In genomic region chr1:164602142-164602429, GRCh38 we compare ENCODE assay signal across 10 cellular contexts. TPM values are rescaled to one million over a fixed set of nuclear protein-coding genes. Genes with fewer than 3 reads are reported as not detected.
DNase-seq lines count a peak whose midpoint lies in the region; ATAC-seq and TF ChIP-seq lines count a peak whose summit lies in the region.
"Had no signal": no experiment of that assay in that cellular context is flagged by ENCODE, and none has a peak within 500 bp of the region (broad histone marks: within the 10 kb centered on the region; RNA-seq: fewer than 3 reads in every experiment).

No MANE protein-coding gene starts in this region.

- H3K27me3 Mint-ChIP-seq in mesothelial cell of epicardium (ENCODE audit: low read depth): no peaks in the 10 kb centered on the region
- peaks cover 22 to 23% of the 10 kb centered on the region in 2 donors for H3K27me3 Mint-ChIP-seq in natural killer cell treated with Interleukin-12 subunit alpha and Interleukin-12 subunit beta and Interleukin-15 and Interleukin-18, amount 100 ng/mL, for 72 hours
- H3K27me3 Mint-ChIP-seq: CD4-positive, CD25-positive, alpha-beta regulatory T cell had no signal

- peaks cover 91% of the 10 kb centered on the region for H3K4me1 Mint-ChIP-seq in mesothelial cell of epicardium
- no peaks in the 10 kb centered on the region for H3K4me1 Mint-ChIP-seq in natural killer cell treated with Interleukin-12 subunit alpha and Interleukin-12 subunit beta and Interleukin-15 and Interleukin-18, amount 100 ng/mL, for 72 hours (ENCODE audit: low read depth in 2 of 2)
- H3K4me1 Mint-ChIP-seq: CD4-positive, CD25-positive, alpha-beta regulatory T cell had no signal

- no peak for ATAC-seq in HG03571 (IDR thresholded peaks at IDR 0.05; ENCODE audit: unreplicated experiment)
- no peak for ATAC-seq in natural killer cell treated with Interleukin-12 subunit alpha and Interleukin-12 subunit beta and Interleukin-15 and Interleukin-18, amount 100 ng/mL, for 72 hours

- peak overlapping the region; percentile 8 for H3K4me3 ChIP-seq in AG10803 (ENCODE audit: low read length)
- peak overlapping the region in 1 of 2 donors; percentile 16 for H3K4me3 ChIP-seq in duodenal mucosa (ENCODE audit: low read depth in 1 of 2, low read length in 2 of 2)

- peak overlapping the region; percentile 27 for H3K4me3 Mint-ChIP-seq in mesothelial cell of epicardium
- no peak overlapping the region for H3K4me3 Mint-ChIP-seq in natural killer cell treated with Interleukin-12 subunit alpha and Interleukin-12 subunit beta and Interleukin-15 and Interleukin-18, amount 100 ng/mL, for 72 hours
- H3K4me3 Mint-ChIP-seq: CD4-positive, CD25-positive, alpha-beta regulatory T cell had no signal

- peaks cover 35 to 43% of the 10 kb centered on the region in 2 donors for H3K4me1 ChIP-seq in duodenal mucosa (ENCODE audit: control insufficient read depth in 1 of 2, insufficient read depth in 2 of 2, low read length in 2 of 2)

- peak overlapping the region; percentile 100 for H3K27ac Mint-ChIP-seq in mesothelial cell of epicardium
- H3K27ac Mint-ChIP-seq in natural killer cell treated with Interleukin-12 subunit alpha and Interleukin-12 subunit beta and Interleukin-15 and Interleukin-18, amount 100 ng/mL, for 72 hours: no peak overlapping the region
- H3K27ac Mint-ChIP-seq: CD4-positive, CD25-positive, alpha-beta regulatory T cell had no signal

- peaks cover 23% of the 10 kb centered on the region for H3K36me3 Mint-ChIP-seq in mesothelial cell of epicardium
- no peaks in the 10 kb centered on the region for H3K36me3 Mint-ChIP-seq in natural killer cell treated with Interleukin-12 subunit alpha and Interleukin-12 subunit beta and Interleukin-15 and Interleukin-18, amount 100 ng/mL, for 72 hours
- H3K36me3 Mint-ChIP-seq: CD4-positive, CD25-positive, alpha-beta regulatory T cell had no signal

- no peak for DNase-seq in AG10803 (ENCODE audit: low read depth)
- DNase-seq in NCI-H146 (lab: John Stamatoyannopoulos, UW): peak; percentile 44
- DNase-seq in mesothelial cell of epicardium (ENCODE audit: low spot score in 2 of 2, unreplicated experiment in 2 of 2): no peak
- no peak for DNase-seq in epidermal melanocyte (ENCODE audit: insufficient read length, low spot score)
- no peak for DNase-seq in stimulated activated CD4-positive, alpha-beta T cell treated with anti-CD3 and anti-CD28 coated beads, Interleukin-2, amount 100 ng/mL, for 24 hours
- no peak for DNase-seq in natural killer cell treated with Interleukin-12 subunit alpha and Interleukin-12 subunit beta and Interleukin-15 and Interleukin-18, amount 100 ng/mL, for 72 hours (ENCODE audit: low spot score)
- DNase-seq: CD4-positive, CD25-positive, alpha-beta regulatory T cell; T-helper 2 cell had no signal

- peaks cover 4 to 7% of the 10 kb centered on the region in 2 donors for H3K36me3 ChIP-seq in duodenal mucosa (ENCODE audit: control insufficient read depth in 1 of 2, insufficient read depth in 2 of 2, low read length in 2 of 2)

- peak overlapping the region in 1 of 2 donors; percentile 21 for H3K9ac ChIP-seq in duodenal mucosa (ENCODE audit: low read depth in 1 of 2, low read length in 2 of 2)

- no peaks in the 10 kb centered on the region for H3K27me3 ChIP-seq in duodenal mucosa (ENCODE audit: control insufficient read depth in 1 of 2, insufficient read depth in 2 of 2, low read length in 2 of 2)

- TF ChIP-seq CTCF in AG10803 (conservative IDR thresholded peaks at IDR 0.05; ENCODE audit: low read length) (no peak), mesothelial cell of epicardium (IDR thresholded peaks at IDR 0.05; ENCODE audit: unreplicated experiment) (no peak)

- H3K27ac ChIP-seq in duodenal mucosa (ENCODE audit: low read depth, low read length): peak overlapping the region; percentile 16

- no peaks in the 10 kb centered on the region for H3K9me3 ChIP-seq in duodenal mucosa (ENCODE audit: control insufficient read depth in 1 of 2, low read length in 2 of 2)

- H3K9me3 Mint-ChIP-seq in mesothelial cell of epicardium: no peaks in the 10 kb centered on the region
- H3K9me3 Mint-ChIP-seq in natural killer cell treated with Interleukin-12 subunit alpha and Interleukin-12 subunit beta and Interleukin-15 and Interleukin-18, amount 100 ng/mL, for 72 hours: no peaks in the 10 kb centered on the region

RNA-seq across cellular contexts. Expression of gene PBX1, which starts 43.1 kb away (rescaled TPM):
- total RNA-seq in mesothelial cell of epicardium: 699 to 723 TPM (median 719 TPM) in 3 replicates
- total RNA-seq in natural killer cell treated with Interleukin-12 subunit alpha and Interleukin-12 subunit beta and Interleukin-15 and Interleukin-18, amount 100 ng/mL, for 72 hours: under 1 TPM in 1 of 2 donors, not detected in 1; 0.53 TPM

Comparison
In these comparisons a context has a peak if more than half of its experiments do, and no peak if none do; other contexts are left out.
1. RNA of gene PBX1, which starts 43.1 kb away (total RNA-seq): 699 to 723 TPM in mesothelial cell of epicardium; 0.53 TPM in natural killer cell treated with Interleukin-12 subunit alpha and Interleukin-12 subunit beta and Interleukin-15 and Interleukin-18, amount 100 ng/mL, for 72 hours; every median in the first group is over 100 times any median in the second.